In the genomic region with DNA sequence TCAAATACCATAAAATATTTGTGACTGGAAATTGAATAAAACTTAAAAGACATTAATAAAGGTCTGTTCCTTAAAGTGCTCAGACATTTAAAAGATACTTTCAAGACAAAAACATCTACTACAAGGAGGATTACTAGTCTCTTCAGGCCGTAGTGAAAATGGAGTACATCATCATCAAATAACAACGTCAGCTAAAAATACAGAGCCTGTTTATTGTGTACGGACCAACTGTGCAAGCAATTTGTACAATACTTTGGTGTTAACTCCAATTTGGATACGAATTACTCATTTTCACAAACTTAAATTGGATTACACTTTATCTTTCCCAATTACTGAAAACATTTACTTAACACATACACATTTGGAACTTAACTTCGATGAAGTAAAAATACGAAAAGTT, we compare ENCODE assay signal across 8 cellular contexts. TPM values are rescaled to one million over a fixed set of nuclear protein-coding genes. Genes with fewer than 3 reads are reported as not detected.
DNase-seq lines count a peak whose midpoint lies in the region; ATAC-seq and TF ChIP-seq lines count a peak whose summit lies in the region.

No MANE protein-coding gene starts in this region.

- H3K4me1 ChIP-seq in GM23248 (ENCODE audit: insufficient read depth) (peaks cover 12% of the 10 kb centered on the region), PC-9 (replicated peaks; ENCODE audit: insufficient read depth) (peaks cover 49% of the 10 kb centered on the region), esophagus squamous epithelium (peaks cover 0 to 42% (median 8%) of the 10 kb centered on the region in 3 donors), ovary (ENCODE audit: insufficient read depth) (peaks cover 4% of the 10 kb centered on the region)

- TF ChIP-seq CTCF in PC-9 (conservative IDR thresholded peaks at IDR 0.05) (no peak), esophagus squamous epithelium (IDR thresholded peaks at IDR 0.05) (no peak), ovary (IDR thresholded peaks at IDR 0.05) (no peak)

- H4K20me1 ChIP-seq in GM23248 (ENCODE audit: insufficient read depth) = no peaks in the 10 kb centered on the region
- H4K20me1 ChIP-seq in PC-9 (ENCODE audit: insufficient read depth) = 0 out of 2 replicates have a peak, but pooled peaks cover 4% of the 10 kb centered on the region

- H3K36me3 ChIP-seq in GM23248 (ENCODE audit: low read depth) (no peaks in the 10 kb centered on the region), PC-9 (ENCODE audit: low read depth) (no peaks in the 10 kb centered on the region), esophagus squamous epithelium (peaks cover 0 to 8% (median 0%) of the 10 kb centered on the region in 3 donors), ovary (no peaks in the 10 kb centered on the region)

- BruUV-seq in PC-9 (replicated peaks; lab: Mats Ljungman, UMichigan) = no TSS peak

- H3K9ac ChIP-seq in GM23248 = no peak overlapping the region

- H3K9me3 ChIP-seq in GM23248 (ENCODE audit: low read depth) (no peaks in the 10 kb centered on the region), PC-9 (ENCODE audit: insufficient read depth, low read depth) (0 out of 2 replicates have a peak, but pooled peaks cover 11% of the 10 kb centered on the region), esophagus squamous epithelium (no peaks in the 10 kb centered on the region), ovary (no peaks in the 10 kb centered on the region)

- H3K4me3 ChIP-seq in GM23248 (peak overlapping the region; percentile 96; the same call in 1 of the 2 replicates), PC-9 (peak overlapping the region; percentile 93), esophagus squamous epithelium (peak overlapping the region; percentile 87 to 96 (median 89)), ovary (peak overlapping the region; percentile 97)

- in situ Hi-C loops in GM23248 (cut with MboI) = no loop called here

- CTCF ChIA-PET in PC-9 (lab: Charles Lee) = no interaction called here

- WGBS in GM23248 (ENCODE audit: low coverage in 1 of 2, low lambda C conversion rate in 2 of 2, missing lambda C conversion rate in 2 of 2), 2 experiments = 61 to 66% methylated on average over 6 of the region's 6 CpGs
- 9 to 14% methylated on average over 6 of the region's 6 CpGs for WGBS in esophagus squamous epithelium, 2 donors
- 2 to 11% (median 6%) methylated on average over 6 of the region's 6 CpGs for WGBS in ovary, 3 donors

- intact Hi-C loops in PC-9 (cut with micrococcal nuclease; ENCODE audit: unreplicated experiment) = loop anchor here (5.0 kb wide), 1 partner anchor 396 kb away; no protein-coding TSS in a partner anchor
- intact Hi-C loops in esophagus squamous epithelium (cut with DNase I) = no loop called here
- intact Hi-C loops in ovary (cut with DNase I) = no loop called here

- H3K9me2 ChIP-seq in GM23248 (ENCODE audit: insufficient read depth) (no peaks in the 10 kb centered on the region), PC-9 (ENCODE audit: insufficient read depth) (no peaks in the 10 kb centered on the region)

- no peaks in the 10 kb centered on the region for H3K27me3 ChIP-seq in GM23248 (replicated peaks; ENCODE audit: insufficient read depth)
- no peaks in the 10 kb centered on the region for H3K27me3 ChIP-seq in PC-9 (ENCODE audit: insufficient read depth, low read depth)
- no peaks in the 10 kb centered on the region for H3K27me3 ChIP-seq in esophagus squamous epithelium
- H3K27me3 ChIP-seq in ovary = no peaks in the 10 kb centered on the region

- POLR2A ChIA-PET in PC-9 (lab: Charles Lee; ENCODE audit: unreplicated experiment) = no interaction called here

- TF ChIP-seq POLR2A in esophagus squamous epithelium (IDR thresholded peaks at IDR 0.05) = no peak
- TF ChIP-seq POLR2A in ovary (IDR thresholded peaks at IDR 0.05) = no peak

- H3F3A ChIP-seq in GM23248 (ENCODE audit: insufficient read depth) (no peaks in the 10 kb centered on the region), PC-9 (ENCODE audit: insufficient read depth, low read depth) (peaks cover 21% of the 10 kb centered on the region; the same call in 1 of the 2 replicates)

- no peak overlapping the region for H3K4me2 ChIP-seq in GM23248 (ENCODE audit: unreplicated experiment)
- H3K4me2 ChIP-seq in PC-9 = peak overlapping the region; percentile 75

- TF ChIP-seq EP300 in ovary (IDR thresholded peaks at IDR 0.05) = no peak

- no peak for ATAC-seq in GM19455 (IDR thresholded peaks at IDR 0.05; ENCODE audit: unreplicated experiment)
- ATAC-seq in HG02852 (IDR thresholded peaks at IDR 0.05; ENCODE audit: unreplicated experiment) = no peak

- H3K79me2 ChIP-seq in GM23248 (ENCODE audit: insufficient read depth) (no peaks in the 10 kb centered on the region), PC-9 (ENCODE audit: low read depth) (peaks cover 29% of the 10 kb centered on the region)

- DNase-seq in GM23248 = no peak
- DNase-seq in PC-9 = no peak
- DNase-seq in esophagus squamous epithelium (lab: John Stamatoyannopoulos, UW) = no peak
- DNase-seq in ovary = no peak
- DNase-seq in AML-193 (lab: John Stamatoyannopoulos, UW) = no peak
- no peak for DNase-seq in NCI-H1694 treated with DMSO at 0.1 percent for 48 hours (lab: John Stamatoyannopoulos, UW)

- H2AFZ ChIP-seq in GM23248 = peak overlapping the region; percentile 97
- H2AFZ ChIP-seq in PC-9 = peak overlapping the region; percentile 97

- no peak overlapping the region for H3K27ac ChIP-seq in GM23248
- peak overlapping the region; percentile 27; the same call in 1 of the 2 replicates for H3K27ac ChIP-seq in PC-9
- peak overlapping the region in 3 of 4 donors; percentile 81 to 92 (median 91) for H3K27ac ChIP-seq in esophagus squamous epithelium
- peak overlapping the region in 1 of 2 donors; percentile 87 for H3K27ac ChIP-seq in ovary

RNA-seq across cellular contexts. Expression of a gene that starts 0.9 kb away (rescaled TPM):
- total RNA-seq in GM23248 (2014; rRNA removed; shearing (Covaris generic)) = 0.38 TPM in 1 of 2 replicates, not detected in the other
- 0.08 and 0.46 TPM in 2 replicates for polyA plus RNA-seq in GM23248 (2016; fragmentation: Nextera tagmentation; extraction: Ambion mirVana)
- 2.9 and 5.6 TPM in 2 replicates for total RNA-seq in PC-9 (2021)
- 1 to 10 TPM; 2.8 to 9.2 (median 5.1) TPM for total RNA-seq in esophagus squamous epithelium
- total RNA-seq in ovary = 10 to 100 TPM in 6 of 7 donors, 1 to 10 TPM in 1; 9.3 to 22.9 (median 15.0) TPM
- 10 to 100 TPM in 1 of 2 donors, 1 to 10 TPM in 1; 9.0 to 15.2 TPM for polyA plus RNA-seq in ovary

RNA-seq across cellular contexts. Expression of a gene that starts 1.0 kb away (rescaled TPM):
- 2.4 and 16.3 TPM in 2 replicates for total RNA-seq in GM23248 (2014; rRNA removed; shearing (Covaris generic))
- polyA plus RNA-seq in GM23248 (2016; fragmentation: Nextera tagmentation; extraction: Ambion mirVana) (2.8 and 3.0 TPM in 2 replicates), ovary (10 to 100 TPM; 28.8 to 49.2 TPM)
- total RNA-seq in PC-9 (2021) (25.0 and 27.1 TPM in 2 replicates), esophagus squamous epithelium (10 to 100 TPM in 1 of 4 donors, 1 to 10 TPM in 3; 6.5 to 29.8 (median 8.1) TPM), ovary (10 to 100 TPM; 21.0 to 56.9 (median 37.0) TPM)

RNA-seq across cellular contexts. Expression of a gene that starts 35.9 kb away (rescaled TPM):
- not detected in 2 replicates for total RNA-seq in GM23248 (2014; rRNA removed; shearing (Covaris generic))
- polyA plus RNA-seq in GM23248 (2016; fragmentation: Nextera tagmentation; extraction: Ambion mirVana) (not detected in 2 replicates), ovary (under 1 TPM; 0.27 to 0.58 TPM)
- total RNA-seq in PC-9 (2021) (0.23 and 0.57 TPM in 2 replicates), esophagus squamous epithelium (1 to 10 TPM in 1 of 4 donors, under 1 TPM in 2, not detected in 1; 0.04 to 1.1 (median 0.22) TPM), ovary (under 1 TPM; 0.20 to 0.96 (median 0.37) TPM)
